2 cellular contexts compared by ENCODE assay signal in the genomic region with DNA sequence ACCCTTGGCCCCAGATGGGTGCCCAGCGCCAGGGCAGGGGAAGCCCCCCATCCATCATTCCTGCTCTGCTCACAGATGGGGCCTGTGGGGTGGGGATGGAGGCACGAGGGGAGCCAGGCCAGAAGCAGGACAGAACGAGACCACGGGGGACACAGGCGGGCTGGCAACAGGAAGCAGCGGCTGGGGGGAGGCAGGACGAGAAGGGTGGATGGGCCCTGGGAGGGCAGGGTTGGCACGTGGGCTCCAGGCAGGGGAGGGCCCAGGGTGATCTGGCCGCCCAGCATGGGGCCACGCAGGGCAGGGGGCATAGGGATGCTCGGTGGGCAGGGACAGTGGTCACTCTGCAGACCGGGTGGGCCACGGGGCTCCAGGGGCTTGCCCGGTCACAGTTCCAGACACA.
TF ChIP-seq lines count a peak whose summit lies in the region.

No MANE protein-coding gene starts in this region.

TF ChIP-seq in HEK293, 187 proteins besides CTCF, POLR2A, EP300 and RAD21:
- TF ChIP-seq ZNF664 (tag by site-specific recombination; IDR thresholded peaks at IDR 0.05) (no peak), GLIS2 (tag by site-specific recombination; IDR thresholded peaks at IDR 0.05) (peak; percentile 26; the same call in 1 of the 2 replicates), WT1 (tag by site-specific recombination; IDR thresholded peaks at IDR 0.05) (no peak), GLIS1 (tag by site-specific recombination; IDR thresholded peaks at IDR 0.05) (0 out of 2 replicates have a peak, but pooled peaks have one; percentile 16)

TF ChIP-seq in H1, 55 proteins besides CTCF, POLR2A, EP300 and RAD21:
- no peak for TF ChIP-seq CBX5 (IDR thresholded peaks at IDR 0.05; ENCODE audit: low read depth, low read length)
TF ChIP-seq in H1: peak in this region for 0.
